1 cellular context compared by ENCODE assay signal in the genomic region with DNA sequence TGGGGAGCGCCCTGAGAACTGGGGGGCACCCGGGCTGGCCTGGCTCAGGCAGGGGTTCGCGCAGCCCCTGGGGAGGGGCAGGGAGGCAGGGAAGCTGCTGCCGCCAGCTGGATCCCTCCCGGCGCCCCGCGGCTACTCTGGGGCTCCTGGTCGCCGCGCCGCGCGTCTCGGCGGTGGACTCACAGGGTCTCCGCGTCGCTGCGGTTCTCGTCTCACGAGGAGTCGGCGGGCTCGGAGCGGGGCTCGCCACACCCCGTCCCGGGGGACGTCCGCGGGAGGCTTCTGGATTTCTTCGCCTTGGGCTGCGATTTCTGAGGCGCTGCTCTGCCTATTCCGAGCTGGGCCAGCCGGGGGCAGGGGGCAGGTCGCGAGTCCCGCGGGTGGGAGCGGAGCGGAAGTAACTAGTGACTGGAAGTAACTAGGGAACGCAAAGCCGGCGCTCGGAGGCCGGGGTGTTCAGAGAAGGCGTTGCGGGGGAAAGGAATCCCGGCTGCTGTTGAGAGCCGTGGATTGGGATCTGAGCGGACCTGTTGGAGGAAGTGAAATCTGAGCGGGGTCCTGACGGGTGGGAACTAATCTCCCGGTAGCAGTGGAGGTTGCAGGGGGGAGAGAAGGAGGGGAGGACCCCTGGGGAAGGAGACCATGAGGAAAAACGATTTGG.
A peak's percentile ranks its signal among the peaks of the same experiment; 100 is the strongest.
TF ChIP-seq lines count a peak whose summit lies in the region.

No MANE protein-coding gene starts in this region.

TF ChIP-seq in HEK293, 187 proteins besides CTCF, POLR2A, EP300 and RAD21 (continued from another document and continues in another):
- TF ChIP-seq ZNF624 (tag by site-specific recombination; IDR thresholded peaks at IDR 0.05) (no peak), ZSCAN4 (tag by site-specific recombination; IDR thresholded peaks at IDR 0.05) (peak; percentile 15; the same call in 1 of the 2 replicates), INSM2 (tag by site-specific recombination; IDR thresholded peaks at IDR 0.05) (0 out of 2 replicates have a peak, but pooled peaks have one; percentile 47), ZNF48 (tag by site-specific recombination; IDR thresholded peaks at IDR 0.05) (no peak), ZNF544 (tag by site-specific recombination; IDR thresholded peaks at IDR 0.05) (no peak), ZNF426 (tag by site-specific recombination; IDR thresholded peaks at IDR 0.05) (no peak), KLF7 (tag by site-specific recombination; IDR thresholded peaks at IDR 0.05; ENCODE audit: borderline replicate concordance) (no peak), ZNF324 (tag by site-specific recombination; IDR thresholded peaks at IDR 0.05) (peak; percentile 73; the same call in 1 of the 2 replicates), SETDB1 (IDR thresholded peaks at IDR 0.05; ENCODE audit: insufficient read length, low read length) (no peak), OVOL3 (tag by site-specific recombination; IDR thresholded peaks at IDR 0.05) (no peak), ZNF114 (tag by site-specific recombination; IDR thresholded peaks at IDR 0.05) (no peak), SP2 (tag by site-specific recombination; IDR thresholded peaks at IDR 0.05) (peak; percentile 55), ZNF555 (tag by site-specific recombination; conservative IDR thresholded peaks at IDR 0.05) (no peak), ZSCAN16 (tag by site-specific recombination; IDR thresholded peaks at IDR 0.05) (no peak), MZF1 (tag by site-specific recombination; IDR thresholded peaks at IDR 0.05; ENCODE audit: borderline replicate concordance) (no peak), PRDM10 (tag by site-specific recombination; IDR thresholded peaks at IDR 0.05) (peak; percentile 77), ZNF221 (tag by site-specific recombination; IDR thresholded peaks at IDR 0.05; ENCODE audit: borderline replicate concordance) (no peak), ZIC2 (tag by site-specific recombination; IDR thresholded peaks at IDR 0.05) (peak; percentile 93), ZNF776 (tag by site-specific recombination; IDR thresholded peaks at IDR 0.05; ENCODE audit: borderline replicate concordance) (no peak), ZNF211 (tag by site-specific recombination; IDR thresholded peaks at IDR 0.05; ENCODE audit: low read depth) (no peak), ZNF623 (tag by site-specific recombination; IDR thresholded peaks at IDR 0.05) (no peak; the same call in 1 of the 2 replicates), ZNF585B (tag by site-specific recombination; IDR thresholded peaks at IDR 0.05) (no peak), ZNF335 (tag by site-specific recombination; conservative IDR thresholded peaks at IDR 0.05) (peak; percentile 82), ZNF350 (tag by site-specific recombination; IDR thresholded peaks at IDR 0.05) (no peak), ZNF837 (tag by site-specific recombination; IDR thresholded peaks at IDR 0.05) (no peak), ZNF292 (tag by site-specific recombination; IDR thresholded peaks at IDR 0.05; ENCODE audit: borderline replicate concordance, low read depth) (no peak), ZNF664 (tag by site-specific recombination; IDR thresholded peaks at IDR 0.05) (no peak), ZBTB1 (tag by site-specific recombination; IDR thresholded peaks at IDR 0.05) (no peak), ZNF768 (tag by site-specific recombination; IDR thresholded peaks at IDR 0.05) (peak; percentile 31; the same call in 1 of the 2 replicates), ZNF707 (tag by site-specific recombination; IDR thresholded peaks at IDR 0.05) (no peak), ZNF302 (tag by site-specific recombination; IDR thresholded peaks at IDR 0.05; ENCODE audit: low read depth) (no peak), ZNF157 (tag by site-specific recombination; IDR thresholded peaks at IDR 0.05) (no peak), ZNF660 (tag by site-specific recombination; IDR thresholded peaks at IDR 0.05) (0 out of 2 replicates have a peak, but pooled peaks have one; percentile 37), ZBTB20 (tag by site-specific recombination; IDR thresholded peaks at IDR 0.05) (peak; percentile 94), ZNF514 (tag by site-specific recombination; IDR thresholded peaks at IDR 0.05) (no peak), ZNF513 (tag by site-specific recombination; IDR thresholded peaks at IDR 0.05) (no peak), ZNF266 (tag by site-specific recombination; IDR thresholded peaks at IDR 0.05; ENCODE audit: low read depth) (no peak), ZNF391 (tag by site-specific recombination; IDR thresholded peaks at IDR 0.05; ENCODE audit: borderline replicate concordance, low read depth) (no peak), ZBTB48 (tag by site-specific recombination; IDR thresholded peaks at IDR 0.05) (peak; percentile 70), ZNF23 (tag by site-specific recombination; IDR thresholded peaks at IDR 0.05; ENCODE audit: borderline replicate concordance) (no peak), BCL6B (tag by site-specific recombination; IDR thresholded peaks at IDR 0.05) (no peak), ZBTB7A (tag by site-specific recombination; IDR thresholded peaks at IDR 0.05; ENCODE audit: low read depth) (peak; percentile 15), PATZ1 (tag by site-specific recombination; IDR thresholded peaks at IDR 0.05) (peak; percentile 89), ZEB2 (tag by site-specific recombination; IDR thresholded peaks at IDR 0.05) (peak; percentile 77; the same call in 1 of the 2 replicates), ZNF10 (tag by site-specific recombination; IDR thresholded peaks at IDR 0.05) (peak; percentile 80), TCF7L2 (IDR thresholded peaks at IDR 0.05; ENCODE audit: borderline replicate concordance, low read depth, low read length) (no peak), ZNF560 (tag by site-specific recombination; IDR thresholded peaks at IDR 0.05; ENCODE audit: borderline replicate concordance) (no peak)
- TF ChIP-seq, protein P1, sequence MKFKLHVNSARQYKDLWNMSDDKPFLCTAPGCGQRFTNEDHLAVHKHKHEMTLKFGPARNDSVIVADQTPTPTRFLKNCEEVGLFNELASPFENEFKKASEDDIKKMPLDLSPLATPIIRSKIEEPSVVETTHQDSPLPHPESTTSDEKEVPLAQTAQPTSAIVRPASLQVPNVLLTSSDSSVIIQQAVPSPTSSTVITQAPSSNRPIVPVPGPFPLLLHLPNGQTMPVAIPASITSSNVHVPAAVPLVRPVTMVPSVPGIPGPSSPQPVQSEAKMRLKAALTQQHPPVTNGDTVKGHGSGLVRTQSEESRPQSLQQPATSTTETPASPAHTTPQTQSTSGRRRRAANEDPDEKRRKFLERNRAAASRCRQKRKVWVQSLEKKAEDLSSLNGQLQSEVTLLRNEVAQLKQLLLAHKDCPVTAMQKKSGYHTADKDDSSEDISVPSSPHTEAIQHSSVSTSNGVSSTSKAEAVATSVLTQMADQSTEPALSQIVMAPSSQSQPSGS (tag by site-specific recombination; IDR thresholded peaks at IDR 0.05; ENCODE audit: low read depth), result no peak
- TF ChIP-seq, protein P2, sequence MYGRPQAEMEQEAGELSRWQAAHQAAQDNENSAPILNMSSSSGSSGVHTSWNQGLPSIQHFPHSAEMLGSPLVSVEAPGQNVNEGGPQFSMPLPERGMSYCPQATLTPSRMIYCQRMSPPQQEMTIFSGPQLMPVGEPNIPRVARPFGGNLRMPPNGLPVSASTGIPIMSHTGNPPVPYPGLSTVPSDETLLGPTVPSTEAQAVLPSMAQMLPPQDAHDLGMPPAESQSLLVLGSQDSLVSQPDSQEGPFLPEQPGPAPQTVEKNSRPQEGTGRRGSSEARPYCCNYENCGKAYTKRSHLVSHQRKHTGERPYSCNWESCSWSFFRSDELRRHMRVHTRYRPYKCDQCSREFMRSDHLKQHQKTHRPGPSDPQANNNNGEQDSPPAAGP (tag by site-specific recombination; IDR thresholded peaks at IDR 0.05), result peak; percentile 85
- TF ChIP-seq, protein P3, sequence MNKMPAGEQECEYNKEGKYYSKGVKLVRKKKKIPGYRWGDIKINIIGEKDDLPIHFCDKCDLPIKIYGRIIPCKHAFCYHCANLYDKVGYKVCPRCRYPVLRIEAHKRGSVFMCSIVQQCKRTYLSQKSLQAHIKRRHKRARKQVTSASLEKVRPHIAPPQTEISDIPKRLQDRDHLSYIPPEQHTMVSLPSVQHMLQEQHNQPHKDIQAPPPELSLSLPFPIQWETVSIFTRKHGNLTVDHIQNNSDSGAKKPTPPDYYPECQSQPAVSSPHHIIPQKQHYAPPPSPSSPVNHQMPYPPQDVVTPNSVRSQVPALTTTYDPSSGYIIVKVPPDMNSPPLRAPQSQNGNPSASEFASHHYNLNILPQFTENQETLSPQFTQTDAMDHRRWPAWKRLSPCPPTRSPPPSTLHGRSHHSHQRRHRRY (tag by site-specific recombination; IDR thresholded peaks at IDR 0.05), result no peak
